ENCODE assay signal across 8 cellular contexts in genomic region chr17:79808763-79809529, GRCh38. TPM values are rescaled to one million over a fixed set of nuclear protein-coding genes. Genes with fewer than 3 reads are reported as not detected.
DNase-seq lines count a peak whose midpoint lies in the region; ATAC-seq and TF ChIP-seq lines count a peak whose summit lies in the region.

No MANE protein-coding gene starts in this region.

- ATAC-seq in PC-3 = peak; percentile 41
- no peak for ATAC-seq in HG02678 (IDR thresholded peaks at IDR 0.05; ENCODE audit: unreplicated experiment)
- no peak for ATAC-seq in HG02973 (IDR thresholded peaks at IDR 0.05; ENCODE audit: unreplicated experiment)
- ATAC-seq in GM18873 (IDR thresholded peaks at IDR 0.05; ENCODE audit: low FRiP score, unreplicated experiment) = no peak

- TSS peak; percentile 59 for BruUV-seq in Caco-2 (replicated peaks; lab: Mats Ljungman, UMichigan)
- BruUV-seq in PC-3 (replicated peaks; lab: Mats Ljungman, UMichigan) = no TSS peak

- H4K20me1 ChIP-seq in PC-3 (ENCODE audit: low read length) = no peaks in the 10 kb centered on the region

- H3F3A ChIP-seq in PC-3 (ENCODE audit: low read length, unreplicated experiment) = no peaks in the 10 kb centered on the region

- H3K79me2 ChIP-seq in PC-3 (ENCODE audit: low read length) = no peaks in the 10 kb centered on the region

- DNase-seq in Caco-2 (peak; percentile 60 to 67), HCEC 1CT (peak; percentile 43), PC-3 (peak; percentile 80), epithelial cell of esophagus (ENCODE audit: low read depth) (peak; percentile 84), progenitor cell of endocrine pancreas (ENCODE audit: low spot score, unreplicated experiment) (no peak)

- no peak overlapping the region for H3K27ac ChIP-seq in PC-3 (ENCODE audit: low read length)

- H3K36me3 ChIP-seq in Caco-2 (ENCODE audit: control insufficient read depth, insufficient read depth, low read length) (no peaks in the 10 kb centered on the region), PC-3 (ENCODE audit: low read depth, low read length) (no peaks in the 10 kb centered on the region)

- H3K36me3 Mint-ChIP-seq in Caco-2 (ENCODE audit: insufficient read depth, unreplicated experiment) (no peaks in the 10 kb centered on the region), progenitor cell of endocrine pancreas (ENCODE audit: insufficient read depth) (no peaks in the 10 kb centered on the region)

- no peaks in the 10 kb centered on the region for H3K9me2 ChIP-seq in PC-3 (replicated peaks; ENCODE audit: low read length)

- H3K9me3 ChIP-seq in Caco-2 = no peaks in the 10 kb centered on the region
- H3K9me3 ChIP-seq in PC-3 (ENCODE audit: low read length) = no peaks in the 10 kb centered on the region

- no peak overlapping the region for H3K4me3 ChIP-seq in Caco-2 (ENCODE audit: low read depth, low read length)
- no peak overlapping the region for H3K4me3 ChIP-seq in PC-3 (ENCODE audit: low read length)
- no peak overlapping the region for H3K4me3 ChIP-seq in epithelial cell of esophagus (ENCODE audit: low read length)

- no peak overlapping the region for H3K9ac ChIP-seq in PC-3 (ENCODE audit: low read length)

- H3K4me1 ChIP-seq in Caco-2 (peaks cover 30% of the 10 kb centered on the region), PC-3 (ENCODE audit: insufficient read depth, low read length) (peaks cover 21% of the 10 kb centered on the region)

- TF ChIP-seq CTCF in Caco-2 (IDR thresholded peaks at IDR 0.05; ENCODE audit: insufficient read depth in 1 of 2, low read depth in 1 of 2, low read length in 1 of 2, severe bottlenecking in 1 of 2, unreplicated experiment in 1 of 2) = peak; percentile 19 to 32
- TF ChIP-seq CTCF in PC-3 (conservative IDR thresholded peaks at IDR 0.05; ENCODE audit: low read depth, low read length) = peak; percentile 73
- peak; percentile 72 for TF ChIP-seq CTCF in epithelial cell of esophagus (IDR thresholded peaks at IDR 0.05; ENCODE audit: insufficient read depth, low read depth, low read length, missing control alignments)
- peak; percentile 54 for TF ChIP-seq CTCF in progenitor cell of endocrine pancreas (IDR thresholded peaks at IDR 0.05; ENCODE audit: unreplicated experiment)

- H3K27me3 Mint-ChIP-seq in Caco-2 (ENCODE audit: insufficient read depth, unreplicated experiment) (no peaks in the 10 kb centered on the region), progenitor cell of endocrine pancreas (peaks cover 57% of the 10 kb centered on the region)

- peaks cover 13% of the 10 kb centered on the region for H3K4me1 Mint-ChIP-seq in Caco-2 (ENCODE audit: low read depth, unreplicated experiment)
- peaks cover 14% of the 10 kb centered on the region for H3K4me1 Mint-ChIP-seq in progenitor cell of endocrine pancreas (ENCODE audit: low read depth)

- CTCF ChIA-PET in Caco-2 (lab: Charles Lee) = interaction anchor here (0.5 to 3.0 kb wide), 10 partner anchors 12 to 185 kb away, joined by 3 to 17 read pairs (median 5); partner anchors contain the start of genes CBX4 and CBX8
- CTCF ChIA-PET in PC-3 (lab: Charles Lee) = interaction anchor here (0.5 to 1.6 kb wide), 11 partner anchors 12 to 197 kb away, joined by 3 to 12 read pairs (median 4); partner anchors contain the start of genes CBX4 and CBX8

- H3K27me3 ChIP-seq in Caco-2 (replicated peaks; ENCODE audit: control insufficient read depth, insufficient read depth, low read length) (no peaks in the 10 kb centered on the region), PC-3 (ENCODE audit: low read length) (peaks cover 77% of the 10 kb centered on the region)

- no peak overlapping the region for H2AFZ ChIP-seq in PC-3 (ENCODE audit: low read length)

- H3K27ac Mint-ChIP-seq in Caco-2 (ENCODE audit: unreplicated experiment) (no peak overlapping the region), progenitor cell of endocrine pancreas (peak overlapping the region; percentile 93)

- POLR2A ChIA-PET in Caco-2 (lab: Charles Lee) (interaction anchor here (0.5 to 0.8 kb wide), 3 partner anchors 12 to 35 kb away, joined by 3 to 4 read pairs (median 4); partner anchors contain the start of genes CBX4 and CBX8), PC-3 (lab: Charles Lee; ENCODE audit: unreplicated experiment) (interaction anchor here (0.7 kb wide), 1 partner anchor 86 kb away, joined by 4 read pairs; no protein-coding TSS in a partner anchor)

- no peaks in the 10 kb centered on the region for H3K9me3 Mint-ChIP-seq in Caco-2 (ENCODE audit: unreplicated experiment)
- H3K9me3 Mint-ChIP-seq in progenitor cell of endocrine pancreas (ENCODE audit: low read depth) = no peaks in the 10 kb centered on the region

- intact Hi-C loops in Caco-2 (cut with micrococcal nuclease; ENCODE audit: unreplicated experiment) (loop anchor here (1.0 to 5.0 kb wide), 2 partner anchors 107 to 163 kb away; no protein-coding TSS in a partner anchor), PC-3 (cut with micrococcal nuclease) (loop anchor here (1.0 kb wide), 1 partner anchor 183 kb away; no protein-coding TSS in a partner anchor)

- peak overlapping the region; percentile 58 for H3K4me3 Mint-ChIP-seq in Caco-2 (ENCODE audit: unreplicated experiment)
- H3K4me3 Mint-ChIP-seq in progenitor cell of endocrine pancreas (ENCODE audit: low read depth) = peak overlapping the region; percentile 52

- H3K4me2 ChIP-seq in PC-3 (ENCODE audit: low read length) = no peak overlapping the region

RNA-seq across cellular contexts. Expression of gene CBX8, which starts 12.1 kb away (rescaled TPM):
- 34.3 and 36.6 TPM in 2 replicates for total RNA-seq in Caco-2 (2022)
- total RNA-seq in PC-3 (2014; rRNA removed) = 11.3 and 12.8 TPM in 2 replicates
- total RNA-seq in progenitor cell of endocrine pancreas = 21.7 and 23.1 TPM in 2 replicates

RNA-seq across cellular contexts. Expression of gene CBX4, which starts 30.3 kb away (rescaled TPM):
- total RNA-seq in Caco-2 (2022) (90.8 and 114 TPM in 2 replicates), PC-3 (2014; rRNA removed) (53.5 and 75.4 TPM in 2 replicates), progenitor cell of endocrine pancreas (22.8 and 24.2 TPM in 2 replicates)

RNA-seq across cellular contexts. Expression of gene CBX2, which starts 31.0 kb away (rescaled TPM):
- 50.0 and 52.8 TPM in 2 replicates for total RNA-seq in Caco-2 (2022)
- total RNA-seq in PC-3 (2014; rRNA removed) = 39.2 and 43.9 TPM in 2 replicates
- 106 and 111 TPM in 2 replicates for total RNA-seq in progenitor cell of endocrine pancreas
